ENCODE assay signal across 9 cellular contexts in the genomic region with DNA sequence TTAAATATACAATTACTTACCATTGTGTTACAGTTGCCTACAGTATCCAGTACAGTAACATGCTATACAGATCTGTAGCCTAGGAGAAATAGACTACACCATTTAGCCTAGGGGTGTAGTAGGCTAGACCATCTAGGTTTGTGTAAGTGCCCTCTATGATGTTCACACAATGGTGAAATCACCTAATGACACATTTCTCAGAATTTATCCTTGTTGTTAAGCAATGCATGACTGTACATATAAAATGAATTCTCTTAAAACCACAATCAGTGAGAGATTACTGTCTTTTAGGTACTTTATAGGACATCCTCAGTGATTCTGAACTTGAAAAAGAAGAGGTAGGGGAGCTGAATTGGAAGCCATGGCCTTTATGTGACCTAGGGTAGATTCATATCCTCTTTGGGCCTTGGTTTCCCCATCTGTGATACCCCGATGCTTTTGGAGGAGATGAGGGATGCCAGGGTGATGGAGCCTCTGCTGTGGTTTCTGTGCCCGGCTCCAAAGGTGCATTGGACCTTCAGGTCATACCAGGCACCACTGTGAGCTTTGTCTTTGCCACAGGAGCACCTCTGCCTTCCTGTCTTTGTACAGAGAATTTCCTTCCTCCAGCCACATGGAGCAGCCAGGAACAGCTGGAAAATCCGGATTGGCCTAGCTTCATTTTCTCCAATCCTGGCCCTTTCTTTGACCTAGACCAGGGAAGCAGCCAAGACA. TPM values are rescaled to one million over a fixed set of nuclear protein-coding genes. Genes with fewer than 3 reads are reported as not detected.
DNase-seq lines count a peak whose midpoint lies in the region; ATAC-seq and TF ChIP-seq lines count a peak whose summit lies in the region.
"Had no signal": no experiment of that assay in that cellular context is flagged by ENCODE, and none has a peak within 500 bp of the region (broad histone marks: within the 10 kb centered on the region; RNA-seq: fewer than 3 reads in every experiment).

No MANE protein-coding gene starts in this region.

- H3K27me3 Mint-ChIP-seq in CD14-positive monocyte (ENCODE audit: low read depth in 3 of 3): peaks cover 0 to 6% (median 4%) of the 10 kb centered on the region in 3 donors
- H3K27me3 Mint-ChIP-seq: naive thymus-derived CD8-positive, alpha-beta T cell had no signal

- H3K36me3 Mint-ChIP-seq in CD14-positive monocyte: peaks cover 0 to 3% of the 10 kb centered on the region in 2 donors

- peaks cover 61% of the 10 kb centered on the region for H3K4me1 Mint-ChIP-seq in CD14-positive monocyte

- peaks cover 0 to 5% (median 0%) of the 10 kb centered on the region in 7 donors for H3K9me3 Mint-ChIP-seq in CD14-positive monocyte
- H3K9me3 Mint-ChIP-seq: naive thymus-derived CD8-positive, alpha-beta T cell had no signal

- no peak overlapping the region for H3K4me3 ChIP-seq in astrocyte of the spinal cord (ENCODE audit: low read depth, low read length)

- DNase-seq in CD14-positive monocyte (ENCODE audit: low spot score): no peak
- peak; percentile 90 for DNase-seq in LHCN-M2 (ENCODE audit: low read depth)
- peak; percentile 72 for DNase-seq in astrocyte of the spinal cord (ENCODE audit: low read depth, low spot score)
- peak; percentile 51 to 55 for DNase-seq in lung microvascular endothelial cell (ENCODE audit: low read depth in 2 of 2)
- DNase-seq in erythroblast (lab: John Stamatoyannopoulos, UW): no peak
- DNase-seq in caudate nucleus (lab: John Stamatoyannopoulos, UW): no peak
- DNase-seq: naive thymus-derived CD8-positive, alpha-beta T cell had no signal

- in situ Hi-C loops in astrocyte of the spinal cord (cut with HindIII; ENCODE audit: low sequenced_read_pairs): no loop called here

- H3K4me3 Mint-ChIP-seq in CD14-positive monocyte: no peak overlapping the region
- H3K4me3 Mint-ChIP-seq: naive thymus-derived CD8-positive, alpha-beta T cell had no signal

- TF ChIP-seq CTCF in CD14-positive monocyte (IDR thresholded peaks at IDR 0.05) (no peak), astrocyte of the spinal cord (IDR thresholded peaks at IDR 0.05; ENCODE audit: low read depth, low read length) (no peak)

- ATAC-seq in HG03139 (IDR thresholded peaks at IDR 0.05; ENCODE audit: unreplicated experiment): no peak
- ATAC-seq in GM18505 (IDR thresholded peaks at IDR 0.05; ENCODE audit: unreplicated experiment): no peak
- ATAC-seq: naive thymus-derived CD8-positive, alpha-beta T cell had no signal

- TF ChIP-seq POLR2A in erythroblast (IDR thresholded peaks at IDR 0.05; ENCODE audit: low read length): no peak
- TF ChIP-seq POLR2A in GM18505 (IDR thresholded peaks at IDR 0.05; ENCODE audit: borderline replicate concordance, extremely low read depth, insufficient read depth, insufficient read length): no peak

- intact Hi-C loops in CD14-positive monocyte (cut with micrococcal nuclease): loop anchor here in 1 of 2 donors (5.0 kb wide), 1 partner anchor 41 kb away; no protein-coding TSS in a partner anchor

- H3K27ac ChIP-seq in caudate nucleus (ENCODE audit: low read depth, low read length): no peak overlapping the region

- peak overlapping the region in 6 of 7 donors; percentile 33 to 81 (median 70) for H3K27ac Mint-ChIP-seq in CD14-positive monocyte
- H3K27ac Mint-ChIP-seq: naive thymus-derived CD8-positive, alpha-beta T cell had no signal

RNA-seq across cellular contexts. Expression of gene FLNB, which starts 51.9 kb away (rescaled TPM):
- 1 to 10 TPM in 1 of 2 donors, under 1 TPM in 1; 0.47 to 2.1 TPM for polyA plus RNA-seq in CD14-positive monocyte
- total RNA-seq in LHCN-M2 (2014; rRNA removed) (46.1 and 47.5 TPM in 2 replicates), lung microvascular endothelial cell (305 and 328 TPM in 2 replicates)
- polyA plus RNA-seq in LHCN-M2 (2012): 106 TPM

Comparison
In these comparisons a context has a peak if more than half of its experiments do, and no peak if none do; other contexts are left out.
1. DNase-seq: peak in LHCN-M2 (single experiment), astrocyte of the spinal cord (single experiment) and lung microvascular endothelial cell (2 of 2); none in CD14-positive monocyte (single experiment), erythroblast (0 of 2) and caudate nucleus (0 of 61).